ENCODE assay signal across 14 cellular contexts in genomic region chr12:7038591-7038990, GRCh38. TPM values are rescaled to one million over a fixed set of nuclear protein-coding genes. Genes with fewer than 3 reads are reported as not detected.
A peak's percentile ranks its signal among the peaks of the same experiment; 100 is the strongest.
DNase-seq lines count a peak whose midpoint lies in the region; ATAC-seq and TF ChIP-seq lines count a peak whose summit lies in the region.
"Had no signal": no experiment of that assay in that cellular context is flagged by ENCODE, and none has a peak within 500 bp of the region (broad histone marks: within the 10 kb centered on the region; RNA-seq: fewer than 3 reads in every experiment).

No MANE protein-coding gene starts in this region.

- H2BK5ac ChIP-seq in IMR-90 (ENCODE audit: low read depth, low read length, poor library complexity, severe bottlenecking) (no peak overlapping the region), neuronal stem cell (ENCODE audit: low read length) (no peak overlapping the region)

- no peak for ATAC-seq in IMR-90 (ENCODE audit: low read depth)
- no peak for ATAC-seq in WTC11
- ATAC-seq in stimulated activated naive B cell treated with anti-CD40 and anti-IgM and Interleukin-4, amounts not matched to agents 10 μg/mL and 1 μg/mL and 100 μg/mL, for 72 hours (replicated peaks), result no peak

- DNase-seq in IMR-90, result no peak
- no peak for DNase-seq in WTC11 (ENCODE audit: low spot score)
- DNase-seq in immature natural killer cell, result no peak
- no peak for DNase-seq in neuronal stem cell (ENCODE audit: low spot score)
- DNase-seq in stimulated activated naive B cell treated with anti-CD40 and anti-IgM and Interleukin-4, amounts not matched to agents 10 μg/mL and 1 μg/mL and 100 μg/mL, for 72 hours, result no peak
- no peak for DNase-seq in KG1 (lab: John Stamatoyannopoulos, UW)
- no peak for DNase-seq in A673 (ENCODE audit: low spot score)
- DNase-seq: BE2C; CD4-positive, alpha-beta memory T cell; DMS79; EL; HCEC 1CT; HFFc6 had no signal

- H2BK120ac ChIP-seq in IMR-90 (ENCODE audit: low read depth, low read length) (no peak overlapping the region; the same call in 1 of the 2 replicates), neuronal stem cell (ENCODE audit: low read depth, low read length) (peak overlapping the region; percentile 51)

- H3K36me3 Mint-ChIP-seq in WTC11 (0 out of 2 replicates have a peak, but pooled peaks cover 5% of the 10 kb centered on the region), immature natural killer cell (no peaks in the 10 kb centered on the region)
- H3K36me3 Mint-ChIP-seq in stimulated activated naive B cell treated with anti-CD40 and anti-IgM and Interleukin-4, amounts not matched to agents 10 μg/mL and 1 μg/mL and 100 μg/mL, for 72 hours, result no peaks in the 10 kb centered on the region
- H3K36me3 Mint-ChIP-seq: CD4-positive, alpha-beta memory T cell had no signal

- H2AK9ac ChIP-seq in IMR-90 (replicated peaks; ENCODE audit: low read depth, low read length, poor library complexity), result no peak overlapping the region

- in situ Hi-C loops in IMR-90 (cut with MboI; ENCODE audit: low sequenced_read_pairs), result no loop called here

- no peak overlapping the region for H2AK5ac ChIP-seq in IMR-90 (ENCODE audit: low read depth, low read length)
- H2AK5ac ChIP-seq in neuronal stem cell (ENCODE audit: low read depth, low read length), result no peak overlapping the region

- H4K20me1 ChIP-seq in IMR-90 (ENCODE audit: insufficient read depth, low read length), result no peaks in the 10 kb centered on the region

- H4K91ac ChIP-seq in IMR-90 (ENCODE audit: insufficient read depth, low read depth, low read length) (no peak overlapping the region), neuronal stem cell (ENCODE audit: low read depth, low read length, poor library complexity) (no peak overlapping the region)

- H3K9me3 Mint-ChIP-seq in WTC11, result peaks cover 11% of the 10 kb centered on the region
- peaks cover 0 to 2% (median 0%) of the 10 kb centered on the region in 6 donors for H3K9me3 Mint-ChIP-seq in immature natural killer cell
- no peaks in the 10 kb centered on the region for H3K9me3 Mint-ChIP-seq in stimulated activated naive B cell treated with anti-CD40 and anti-IgM and Interleukin-4, amounts not matched to agents 10 μg/mL and 1 μg/mL and 100 μg/mL, for 72 hours
- H3K9me3 Mint-ChIP-seq: HFFc6 had no signal

- H3K4me1 ChIP-seq in IMR-90 (ENCODE audit: control insufficient read depth, insufficient read depth, low read length) (peaks cover 2% of the 10 kb centered on the region; the same call in 1 of the 2 replicates), neuronal stem cell (ENCODE audit: control insufficient read depth in 2 of 2, insufficient read depth in 1 of 2, low read depth in 1 of 2, low read length in 2 of 2) (peaks cover 0 to 2% of the 10 kb centered on the region in 2 donors), A673 (ENCODE audit: insufficient read depth, low read length, poor library complexity, severe bottlenecking) (no peaks in the 10 kb centered on the region)
- H3K4me1 ChIP-seq: BE2C had no signal

- no peak overlapping the region for H2AFZ ChIP-seq in IMR-90 (replicated peaks; ENCODE audit: low read length, poor library complexity)
- peak overlapping the region; percentile 75 for H2AFZ ChIP-seq in neuronal stem cell (ENCODE audit: low read length)

- no peaks in the 10 kb centered on the region for H3K27me3 Mint-ChIP-seq in WTC11 (ENCODE audit: low read depth)
- H3K27me3 Mint-ChIP-seq in immature natural killer cell (ENCODE audit: low read depth in 3 of 3), result peaks cover 0 to 4% (median 2%) of the 10 kb centered on the region in 3 donors
- no peaks in the 10 kb centered on the region for H3K27me3 Mint-ChIP-seq in stimulated activated naive B cell treated with anti-CD40 and anti-IgM and Interleukin-4, amounts not matched to agents 10 μg/mL and 1 μg/mL and 100 μg/mL, for 72 hours
- H3K27me3 Mint-ChIP-seq: CD4-positive, alpha-beta memory T cell had no signal

- no peaks in the 10 kb centered on the region for H3K9me3 ChIP-seq in IMR-90 (ENCODE audit: control insufficient read depth, insufficient read depth, low read length)
- no peaks in the 10 kb centered on the region for H3K9me3 ChIP-seq in neuronal stem cell (replicated peaks in 1 of 2; ENCODE audit: control insufficient read depth in 2 of 2, insufficient read depth in 1 of 2, low read depth in 1 of 2, low read length in 2 of 2)
- no peaks in the 10 kb centered on the region for H3K9me3 ChIP-seq in A673 (ENCODE audit: low read depth, low read length, poor library complexity, severe bottlenecking)
- H3K9me3 ChIP-seq: BE2C had no signal

- CTCF ChIA-PET in IMR-90 (lab: Yijun Ruan, JAX) (no interaction called here), WTC11 (lab: Charles Lee) (interaction anchor here (0.6 to 1.2 kb wide), 5 partner anchors 14 to 71 kb away, joined by 3 to 7 read pairs (median 4); partner anchors contain the start of genes C1RL and LPCAT3), A673 (lab: Charles Lee) (no interaction called here)

- no peaks in the 10 kb centered on the region; the same call in 1 of the 2 replicates for H3K9me1 ChIP-seq in IMR-90 (ENCODE audit: insufficient read depth, low read length)

- H3K14ac ChIP-seq in IMR-90 (replicated peaks; ENCODE audit: low read depth, low read length) (no peak overlapping the region), neuronal stem cell (ENCODE audit: low read length) (no peak overlapping the region)

- no peak overlapping the region for H3K4me2 ChIP-seq in IMR-90 (ENCODE audit: low read depth, low read length)
- no peak overlapping the region for H3K4me2 ChIP-seq in neuronal stem cell (ENCODE audit: insufficient read depth, low read length, poor library complexity, severe bottlenecking)

- H3K23ac ChIP-seq in IMR-90 (ENCODE audit: low read depth, low read length) (no peak overlapping the region), neuronal stem cell (ENCODE audit: low read depth, low read length, poor library complexity) (no peak overlapping the region)

- POLR2A ChIA-PET in IMR-90 (lab: Charles Lee; ENCODE audit: unreplicated experiment) (no interaction called here), WTC11 (lab: Charles Lee) (no interaction called here), A673 (lab: Charles Lee; ENCODE audit: low non-redundant PET) (no interaction called here)

- TF ChIP-seq POLR2A in IMR-90 (IDR thresholded peaks at IDR 0.05; ENCODE audit: low read depth, low read length), result no peak

- WGBS in IMR-90 (ENCODE audit: extremely low coverage in 2 of 2, insufficient read length in 1 of 2), 2 experiments, result 93% methylated on average over 7 of the region's 22 CpGs; no CpG with 5 or more reads in 1 of the 2 experiments
- no CpG with 5 or more reads among the region's 22 CpGs for WGBS in neuronal stem cell (ENCODE audit: extremely low coverage in 2 of 2, insufficient read length in 2 of 2, insufficient replicate concordance in 1 of 2), 2 donors

- no peak overlapping the region for H4K5ac ChIP-seq in IMR-90 (ENCODE audit: low read depth, low read length)

- H4K8ac ChIP-seq in IMR-90 (ENCODE audit: low read depth in 2 of 2, low read length in 2 of 2) (no peak overlapping the region), neuronal stem cell (ENCODE audit: low read depth, low read length) (no peak overlapping the region)

- no peak overlapping the region for H2BK12ac ChIP-seq in neuronal stem cell (ENCODE audit: low read length)

- TF ChIP-seq RAD21 in IMR-90 (IDR thresholded peaks at IDR 0.05; ENCODE audit: low read length), result no peak

- H3K27ac Mint-ChIP-seq in WTC11 (peak overlapping the region; percentile 42; the same call in 1 of the 2 replicates), immature natural killer cell (peak overlapping the region in 1 of 6 donors; percentile 72)
- no peak overlapping the region for H3K27ac Mint-ChIP-seq in stimulated activated naive B cell treated with anti-CD40 and anti-IgM and Interleukin-4, amounts not matched to agents 10 μg/mL and 1 μg/mL and 100 μg/mL, for 72 hours
- H3K27ac Mint-ChIP-seq: CD4-positive, alpha-beta memory T cell; HFFc6 had no signal

- no peak overlapping the region for H3K4ac ChIP-seq in IMR-90 (ENCODE audit: low read depth, low read length)
- H3K4ac ChIP-seq in neuronal stem cell (ENCODE audit: low read length), result no peak overlapping the region

- no peak for TF ChIP-seq CTCF in IMR-90 (conservative IDR thresholded peaks at IDR 0.05; ENCODE audit: low read depth, low read length)
- TF ChIP-seq CTCF in WTC11 (IDR thresholded peaks at IDR 0.05), result no peak
- TF ChIP-seq CTCF in A673 (conservative IDR thresholded peaks at IDR 0.05; ENCODE audit: low read depth, low read length), result no peak

- H3K4me1 Mint-ChIP-seq in WTC11, result peaks cover 29% of the 10 kb centered on the region
- peaks cover 0 to 5% of the 10 kb centered on the region in 2 donors for H3K4me1 Mint-ChIP-seq in immature natural killer cell
- H3K4me1 Mint-ChIP-seq in stimulated activated naive B cell treated with anti-CD40 and anti-IgM and Interleukin-4, amounts not matched to agents 10 μg/mL and 1 μg/mL and 100 μg/mL, for 72 hours, result peaks cover 0 to 3% of the 10 kb centered on the region in 2 donors
- H3K4me1 Mint-ChIP-seq: CD4-positive, alpha-beta memory T cell had no signal

- dilution Hi-C loops in IMR-90 (cut with HindIII; ENCODE audit: low sequenced_read_pairs, unreplicated experiment), result no loop called here

- H3K18ac ChIP-seq in IMR-90 (ENCODE audit: low read depth, low read length) (no peak overlapping the region), neuronal stem cell (ENCODE audit: low read length) (no peak overlapping the region)

- H3K27me3 ChIP-seq in IMR-90 (ENCODE audit: control insufficient read depth, insufficient read depth, low read length) (peaks cover 17% of the 10 kb centered on the region), neuronal stem cell (ENCODE audit: control insufficient read depth in 3 of 3, insufficient read depth in 3 of 3, low read depth in 1 of 3, low read length in 3 of 3) (no peaks in the 10 kb centered on the region), A673 (replicated peaks; ENCODE audit: insufficient read depth, low read depth, low read length, poor library complexity) (no peaks in the 10 kb centered on the region)
- H3K27me3 ChIP-seq: BE2C had no signal

- H2BK15ac ChIP-seq in IMR-90 (ENCODE audit: low read depth, low read length) (no peak overlapping the region), neuronal stem cell (ENCODE audit: low read length) (no peak overlapping the region)

- intact Hi-C loops in IMR-90 (cut with micrococcal nuclease) (no loop called here), A673 (cut with micrococcal nuclease; ENCODE audit: unreplicated experiment) (no loop called here)

- H3K4me3 ChIP-seq in IMR-90 (ENCODE audit: insufficient read depth, low read depth, low read length), result no peak overlapping the region
- no peak overlapping the region for H3K4me3 ChIP-seq in neuronal stem cell (ENCODE audit: low read length in 2 of 2)
- no peak overlapping the region for H3K4me3 ChIP-seq in A673 (ENCODE audit: low read depth, low read length, poor library complexity, severe bottlenecking)

- BruUV-seq in IMR-90 (replicated peaks; lab: Mats Ljungman, UMichigan) (no TSS peak), A673 (replicated peaks; lab: Mats Ljungman, UMichigan) (no TSS peak)

- H3K56ac ChIP-seq in IMR-90 (ENCODE audit: extremely low read depth, insufficient read depth, low read length), result no peak overlapping the region

- no peaks in the 10 kb centered on the region for H3K79me1 ChIP-seq in IMR-90 (ENCODE audit: low read depth in 1 of 2, low read length in 2 of 2)
- no peaks in the 10 kb centered on the region for H3K79me1 ChIP-seq in neuronal stem cell (ENCODE audit: low read depth, low read length)

- H3K4me3 Mint-ChIP-seq in WTC11, result no peak overlapping the region
- peak overlapping the region in 3 of 5 donors; percentile 24 to 34 (median 33) for H3K4me3 Mint-ChIP-seq in immature natural killer cell
- no peak overlapping the region for H3K4me3 Mint-ChIP-seq in stimulated activated naive B cell treated with anti-CD40 and anti-IgM and Interleukin-4, amounts not matched to agents 10 μg/mL and 1 μg/mL and 100 μg/mL, for 72 hours
- H3K4me3 Mint-ChIP-seq: HFFc6 had no signal

- H2BK20ac ChIP-seq in IMR-90 (ENCODE audit: low read depth, low read length), result 0 out of 2 replicates have a peak overlapping the region, but pooled peaks have one; percentile 52

- H3K36me3 ChIP-seq in IMR-90 (ENCODE audit: control insufficient read depth, insufficient read depth, low read length) (no peaks in the 10 kb centered on the region), neuronal stem cell (replicated peaks in 1 of 2; ENCODE audit: control insufficient read depth in 2 of 2, insufficient read depth in 2 of 2, low read length in 2 of 2) (no peaks in the 10 kb centered on the region), A673 (ENCODE audit: insufficient read depth, low read length, poor library complexity, severe bottlenecking) (no peaks in the 10 kb centered on the region)
- H3K36me3 ChIP-seq: BE2C had no signal

- H3K9ac ChIP-seq in IMR-90 (ENCODE audit: low read depth, low read length), result no peak overlapping the region
- H3K9ac ChIP-seq in neuronal stem cell (ENCODE audit: low read depth, low read length, poor library complexity), result no peak overlapping the region

- no peak overlapping the region for H3K27ac ChIP-seq in IMR-90 (ENCODE audit: insufficient read depth, low read length)
- H3K27ac ChIP-seq in neuronal stem cell (replicated peaks; ENCODE audit: low read length), result no peak overlapping the region
- H3K27ac ChIP-seq in A673 (ENCODE audit: low read depth, low read length, poor library complexity, severe bottlenecking), result no peak overlapping the region
- H3K27ac ChIP-seq: C4-2B had no signal

RNA-seq across cellular contexts. Expression of gene LPCAT3, which starts 20.3 kb away (rescaled TPM):
- total RNA-seq in IMR-90 (2012; rRNA removed) (6.4 and 7.0 TPM in 2 replicates), WTC11 (2021) (35.3 to 40.0 TPM (median 36.2 TPM) in 3 replicates), A673 (2021) (56.6 and 60.2 TPM in 2 replicates)
- polyA plus RNA-seq in IMR-90 (2012; rRNA removed) (17.4 and 18.6 TPM in 2 replicates), immature natural killer cell (10 to 100 TPM; 18.4 to 39.2 (median 34.8) TPM)
- polyA plus RNA-seq in IMR-90 (2012; cell fraction: cytosol; rRNA removed), result 12.0 and 14.0 TPM in 2 replicates
- 18.1 and 40.0 TPM in 2 replicates for polyA plus RNA-seq in IMR-90 (2012; cell fraction: nucleus; rRNA removed; ENCODE audit: low replicate concordance)
- polyA plus RNA-seq in neuronal stem cell (2013, experiment 1 of 2), result 23.8 TPM
- 23.7 TPM for polyA plus RNA-seq in neuronal stem cell (2013, experiment 2 of 2)

RNA-seq across cellular contexts. Expression of gene C1S, which starts 21.9 kb away (rescaled TPM):
- total RNA-seq in IMR-90 (2012; rRNA removed) (34.4 and 49.6 TPM in 2 replicates), WTC11 (2021) (6.2 to 8.8 TPM (median 7.6 TPM) in 3 replicates), A673 (2021) (1.9 and 3.1 TPM in 2 replicates)
- polyA plus RNA-seq in IMR-90 (2012; rRNA removed) (64.1 and 85.4 TPM in 2 replicates), immature natural killer cell (not detected)
- 38.0 and 64.8 TPM in 2 replicates for polyA plus RNA-seq in IMR-90 (2012; cell fraction: cytosol; rRNA removed)
- polyA plus RNA-seq in IMR-90 (2012; cell fraction: nucleus; rRNA removed; ENCODE audit: low replicate concordance), result 60.2 and 228 TPM in 2 replicates
- polyA plus RNA-seq in neuronal stem cell (2013, experiment 1 of 2), result 1.7 TPM
- 2.0 TPM for polyA plus RNA-seq in neuronal stem cell (2013, experiment 2 of 2)
- polyA plus RNA-seq: CD4-positive, alpha-beta memory T cell had no signal

RNA-seq across cellular contexts. Expression of gene C1R, which starts 53.7 kb away (rescaled TPM):
- 19.4 and 38.4 TPM in 2 replicates for total RNA-seq in IMR-90 (2012; rRNA removed)
- polyA plus RNA-seq in IMR-90 (2012; rRNA removed), result 153 and 165 TPM in 2 replicates
- 93.2 and 225 TPM in 2 replicates for polyA plus RNA-seq in IMR-90 (2012; cell fraction: cytosol; rRNA removed)
- polyA plus RNA-seq in IMR-90 (2012; cell fraction: nucleus; rRNA removed; ENCODE audit: low replicate concordance), result 86.8 and 97.2 TPM in 2 replicates
- total RNA-seq in WTC11 (2021), result 8.4 to 9.8 TPM (median 8.9 TPM) in 3 replicates
- 1 to 10 TPM in 1 of 3 donors, under 1 TPM in 1, not detected in 1; 0.98 to 3.9 TPM for polyA plus RNA-seq in immature natural killer cell
- 7.2 TPM for polyA plus RNA-seq in neuronal stem cell (2013, experiment 1 of 2)
- polyA plus RNA-seq in neuronal stem cell (2013, experiment 2 of 2), result 7.5 TPM
- total RNA-seq in A673 (2021), result 10.9 and 15.0 TPM in 2 replicates

Comparison
In these comparisons a context has a peak if more than half of its experiments do, and no peak if none do; other contexts are left out.
1. H3K4me3 Mint-ChIP-seq: peak in immature natural killer cell (3 of 5); none in WTC11 (single experiment) and stimulated activated naive B cell treated with anti-CD40 and anti-IgM and Interleukin-4, amounts not matched to agents 10 μg/mL and 1 μg/mL and 100 μg/mL, for 72 hours (0 of 2).